In genomic region chr17:2024572-2025219, GRCh38 we compare ENCODE assay signal across 8 cellular contexts. TPM values are rescaled to one million over a fixed set of nuclear protein-coding genes. Genes with fewer than 3 reads are reported as not detected.
DNase-seq lines count a peak whose midpoint lies in the region; ATAC-seq and TF ChIP-seq lines count a peak whose summit lies in the region.

No MANE protein-coding gene starts in this region.

- no peak overlapping the region for H3K9ac ChIP-seq in neural progenitor cell

- H3K27ac ChIP-seq in ectodermal cell (ENCODE audit: insufficient read depth, low read depth, low read length, poor library complexity, severe bottlenecking), result no peak overlapping the region
- H3K27ac ChIP-seq in neural progenitor cell, result no peak overlapping the region

- peak overlapping the region; percentile 61 for H2AFZ ChIP-seq in neural progenitor cell (replicated peaks)

- intact Hi-C loops in CD14-positive monocyte (cut with micrococcal nuclease), result loop anchor here in 1 of 2 donors (10.0 kb wide), 1 partner anchor 140 kb away; no protein-coding TSS in a partner anchor

- H3K9me3 ChIP-seq in ectodermal cell (ENCODE audit: control insufficient read depth, low read length) (no peaks in the 10 kb centered on the region), neural progenitor cell (ENCODE audit: low read depth) (no peaks in the 10 kb centered on the region)

- H3K9me3 Mint-ChIP-seq in CD14-positive monocyte, result peaks cover 0 to 25% (median 14%) of the 10 kb centered on the region in 7 donors
- peaks cover 5% of the 10 kb centered on the region for H3K9me3 Mint-ChIP-seq in neural progenitor cell

- H4K20me1 ChIP-seq in neural progenitor cell (ENCODE audit: low read depth), result peaks cover 4% of the 10 kb centered on the region

- no peak for TF ChIP-seq CTCF in CD14-positive monocyte (IDR thresholded peaks at IDR 0.05)
- TF ChIP-seq CTCF in neural progenitor cell (IDR thresholded peaks at IDR 0.05), result no peak

- H3K4me1 ChIP-seq in ectodermal cell (ENCODE audit: control insufficient read depth, insufficient read depth, low read length) (peaks cover 21% of the 10 kb centered on the region), neural progenitor cell (peaks cover 22% of the 10 kb centered on the region)

- no peaks in the 10 kb centered on the region for H3K79me2 ChIP-seq in neural progenitor cell (ENCODE audit: low read depth)

- H3K36me3 ChIP-seq in ectodermal cell (ENCODE audit: control insufficient read depth, insufficient read depth, low read length), result no peaks in the 10 kb centered on the region
- no peaks in the 10 kb centered on the region for H3K36me3 ChIP-seq in neural progenitor cell

- H3K27me3 Mint-ChIP-seq in CD14-positive monocyte (ENCODE audit: low read depth in 3 of 3) (peaks cover 66 to 96% (median 81%) of the 10 kb centered on the region in 3 donors), neural progenitor cell (ENCODE audit: insufficient read depth, low read depth) (peaks cover 39% of the 10 kb centered on the region)

- DNase-seq in CD14-positive monocyte (ENCODE audit: low spot score) (no peak), M059J (ENCODE audit: low read depth) (peak; percentile 18), neural progenitor cell (ENCODE audit: low spot score) (no peak), DMS114 treated with DMSO at 0.1 percent for 48 hours (lab: John Stamatoyannopoulos, UW; ENCODE audit: unreplicated experiment) (no peak)

- peak overlapping the region; percentile 58 for H3K4me3 ChIP-seq in ectodermal cell (ENCODE audit: insufficient read depth, low read depth, low read length)
- H3K4me3 ChIP-seq in neural progenitor cell, result peak overlapping the region; percentile 62

- peaks cover 28% of the 10 kb centered on the region for H3K4me1 Mint-ChIP-seq in CD14-positive monocyte
- peaks cover 39% of the 10 kb centered on the region for H3K4me1 Mint-ChIP-seq in neural progenitor cell

- ATAC-seq in GM18517 (IDR thresholded peaks at IDR 0.05; ENCODE audit: unreplicated experiment), result no peak
- ATAC-seq in GM21515 (IDR thresholded peaks at IDR 0.05; ENCODE audit: unreplicated experiment), result no peak
- ATAC-seq in HG03095 (IDR thresholded peaks at IDR 0.05; ENCODE audit: unreplicated experiment), result no peak

- H3K36me3 Mint-ChIP-seq in CD14-positive monocyte, result peaks cover 5 to 7% of the 10 kb centered on the region in 2 donors
- H3K36me3 Mint-ChIP-seq in neural progenitor cell, result peaks cover 1% of the 10 kb centered on the region

- H3F3A ChIP-seq in neural progenitor cell (ENCODE audit: low read depth), result peaks cover 34% of the 10 kb centered on the region

- WGBS in ectodermal cell, 2 experiments, result 1% methylated on average over 73 of the region's 73 CpGs

- H3K4me2 ChIP-seq in neural progenitor cell, result peak overlapping the region; percentile 91

- H3K27ac Mint-ChIP-seq in CD14-positive monocyte (peak overlapping the region in 1 of 7 donors; percentile 45), neural progenitor cell (no peak overlapping the region)

- H3K4me3 Mint-ChIP-seq in CD14-positive monocyte (peak overlapping the region; percentile 80 to 96), neural progenitor cell (peak overlapping the region; percentile 89)

- peaks cover 80% of the 10 kb centered on the region for H3K27me3 ChIP-seq in ectodermal cell (ENCODE audit: control insufficient read depth, insufficient read depth, low read length, poor library complexity, severe bottlenecking)
- H3K27me3 ChIP-seq in neural progenitor cell, result peaks cover 99% of the 10 kb centered on the region

RNA-seq across cellular contexts. Expression of gene RTN4RL1, which starts 0.4 kb away (rescaled TPM):
- under 1 TPM; 0.11 to 0.29 TPM for polyA plus RNA-seq in CD14-positive monocyte
- 0.12 and 0.67 TPM in 2 replicates for total RNA-seq in M059J (2014; rRNA removed; shearing (Covaris generic))
- polyA plus RNA-seq in ectodermal cell (2013, experiment 1 of 4), result 10.9 TPM
- 12.4 TPM for polyA plus RNA-seq in ectodermal cell (2013, experiment 2 of 4)
- 6.5 TPM for polyA plus RNA-seq in ectodermal cell (2013, experiment 3 of 4)
- 7.7 TPM for polyA plus RNA-seq in ectodermal cell (2013, experiment 4 of 4)
- 3.4 and 7.2 TPM in 2 replicates for total RNA-seq in neural progenitor cell (ENCODE audit: low replicate concordance)

RNA-seq across cellular contexts. Expression of gene DPH1, which starts 5.3 kb away (rescaled TPM):
- 1 to 10 TPM; 7.5 to 9.3 TPM for polyA plus RNA-seq in CD14-positive monocyte
- total RNA-seq in M059J (2014; rRNA removed; shearing (Covaris generic)), result 28.0 and 29.5 TPM in 2 replicates
- 36.8 TPM for polyA plus RNA-seq in ectodermal cell (2013, experiment 1 of 4)
- polyA plus RNA-seq in ectodermal cell (2013, experiment 2 of 4), result 37.0 TPM
- polyA plus RNA-seq in ectodermal cell (2013, experiment 3 of 4), result 31.4 TPM
- 40.0 TPM for polyA plus RNA-seq in ectodermal cell (2013, experiment 4 of 4)
- total RNA-seq in neural progenitor cell (ENCODE audit: low replicate concordance), result 21.1 and 28.0 TPM in 2 replicates

RNA-seq across cellular contexts. Expression of gene OVCA2, which starts 17.1 kb away (rescaled TPM):
- 10 to 100 TPM; 69.1 to 94.9 TPM for polyA plus RNA-seq in CD14-positive monocyte
- 18.9 and 24.0 TPM in 2 replicates for total RNA-seq in M059J (2014; rRNA removed; shearing (Covaris generic))
- polyA plus RNA-seq in ectodermal cell (2013, experiment 1 of 4), result 24.3 TPM
- polyA plus RNA-seq in ectodermal cell (2013, experiment 2 of 4), result 21.0 TPM
- polyA plus RNA-seq in ectodermal cell (2013, experiment 3 of 4), result 23.4 TPM
- 29.3 TPM for polyA plus RNA-seq in ectodermal cell (2013, experiment 4 of 4)
- 5.4 and 23.1 TPM in 2 replicates for total RNA-seq in neural progenitor cell (ENCODE audit: low replicate concordance)

RNA-seq across cellular contexts. Expression of gene HIC1, which starts 30.2 kb away (rescaled TPM):
- polyA plus RNA-seq in CD14-positive monocyte, result under 1 TPM; 0.13 to 0.30 TPM
- 2.2 and 3.7 TPM in 2 replicates for total RNA-seq in M059J (2014; rRNA removed; shearing (Covaris generic))
- 0.56 TPM for polyA plus RNA-seq in ectodermal cell (2013, experiment 1 of 4)
- not detected for polyA plus RNA-seq in ectodermal cell (2013, experiment 2 of 4)
- polyA plus RNA-seq in ectodermal cell (2013, experiment 3 of 4), result 0.21 TPM
- 0.20 TPM for polyA plus RNA-seq in ectodermal cell (2013, experiment 4 of 4)
- 0.62 TPM in 1 of 2 replicates, not detected in the other for total RNA-seq in neural progenitor cell (ENCODE audit: low replicate concordance)
